Comparison of ENCODE assay signal across 24 cellular contexts in genomic region chr13:61423879-61424278, GRCh38. TPM values are rescaled to one million over a fixed set of nuclear protein-coding genes. Genes with fewer than 3 reads are reported as not detected.
DNase-seq lines count a peak whose midpoint lies in the region; ATAC-seq, FAIRE-seq and TF ChIP-seq lines count a peak whose summit lies in the region.
"Had no signal": no experiment of that assay in that cellular context is flagged by ENCODE, and none has a peak within 500 bp of the region (broad histone marks: within the 10 kb centered on the region; RNA-seq: fewer than 3 reads in every experiment).

No MANE protein-coding gene starts in this region.

- H3K27ac ChIP-seq in left lung, result no peak overlapping the region
- no peak overlapping the region for H3K27ac ChIP-seq in aorta (ENCODE audit: low read depth in 1 of 2, low read length in 2 of 2)
- H3K27ac ChIP-seq: A549, GM23248 had no signal

- H3K4me1 ChIP-seq in left lung (no peaks in the 10 kb centered on the region), aorta (ENCODE audit: control insufficient read depth in 1 of 2, insufficient read depth in 2 of 2, low read length in 2 of 2) (peaks cover 0 to 4% of the 10 kb centered on the region in 2 donors)
- H3K4me1 ChIP-seq: A549 had no signal

- H3K27me3 ChIP-seq in bronchial epithelial cell (ENCODE audit: control insufficient read depth, insufficient read depth, low read length) (no peaks in the 10 kb centered on the region), left lung (no peaks in the 10 kb centered on the region), aorta (ENCODE audit: control insufficient read depth in 1 of 2, insufficient read depth in 2 of 2, low read length in 1 of 2) (no peaks in the 10 kb centered on the region)

- DNase-seq in Ammon's horn (ENCODE audit: low spot score) (peak; percentile 38), bronchial epithelial cell (ENCODE audit: low read depth) (peak; percentile 1), left lung (no peak), aorta (no peak), NCI-H2107 treated with DMSO at 0.1 percent for 48 hours (lab: John Stamatoyannopoulos, UW; ENCODE audit: unreplicated experiment) (no peak), iPS-NIHi11 (ENCODE audit: low spot score) (no peak)
- DNase-seq: 8988T; ACHN; AML-193; C1 segment of cervical spinal cord; Calu3; CD4-positive, alpha-beta memory T cell; COR-L47; DMS53; DND-41; GM23248; H7; HCEC 1CT had no signal

- intact Hi-C loops in left lung (cut with DNase I) (no loop called here), aorta (cut with DNase I) (no loop called here)

- no peaks in the 10 kb centered on the region for H3K36me3 ChIP-seq in bronchial epithelial cell (ENCODE audit: control insufficient read depth, insufficient read depth, low read length)
- H3K36me3 ChIP-seq in left lung, result no peaks in the 10 kb centered on the region
- no peaks in the 10 kb centered on the region for H3K36me3 ChIP-seq in aorta (ENCODE audit: control insufficient read depth in 1 of 2, insufficient read depth in 2 of 2, low read length in 1 of 2)

- H3K9me3 ChIP-seq in left lung (no peaks in the 10 kb centered on the region), aorta (ENCODE audit: control insufficient read depth, low read length) (no peaks in the 10 kb centered on the region)
- H3K9me3 ChIP-seq: A549 had no signal

- no peak for FAIRE-seq in bronchial epithelial cell (lab: Jason Lieb, UNC)
- FAIRE-seq: A549, G401.6, GM12892, H1 had no signal

- ATAC-seq in left lung (peak; percentile 35), aorta (ENCODE audit: low FRiP score) (peak; percentile 65), GM21619 (IDR thresholded peaks at IDR 0.05; ENCODE audit: unreplicated experiment) (no peak)
- ATAC-seq: A549 had no signal

- 72 to 86% methylated on average over 1 of the region's 1 CpG for WGBS in aorta, 2 donors

- TF ChIP-seq CTCF in bronchial epithelial cell (IDR thresholded peaks at IDR 0.05; ENCODE audit: insufficient read depth, low read length, severe bottlenecking), result no peak
- no peak for TF ChIP-seq CTCF in left lung (IDR thresholded peaks at IDR 0.05)

- H3K4me3 ChIP-seq in bronchial epithelial cell (ENCODE audit: low read depth, low read length), result no peak overlapping the region
- H3K4me3 ChIP-seq in left lung, result no peak overlapping the region
- H3K4me3 ChIP-seq in aorta (ENCODE audit: low read length in 2 of 2), result no peak overlapping the region
- H3K4me3 ChIP-seq: A549, GM23248 had no signal

RNA-seq across cellular contexts. Expression of gene PCDH20, which starts 8.2 kb away (rescaled TPM):
- 0.26 and 0.38 TPM in 2 replicates for total RNA-seq in bronchial epithelial cell
- total RNA-seq in left lung, result 10 to 100 TPM in 1 of 2 donors, 1 to 10 TPM in 1; 2.7 to 32.7 TPM
- total RNA-seq in aorta, result 10 to 100 TPM in 1 of 2 donors, 1 to 10 TPM in 1; 5.4 to 30.1 TPM
- polyA plus RNA-seq in aorta, result 1 to 10 TPM in 1 of 2 donors, under 1 TPM in 1; 0.67 to 1.5 TPM
- total RNA-seq: Calu3; CD4-positive, alpha-beta memory T cell had no signal
- polyA plus RNA-seq: BJ; CD4-positive, alpha-beta memory T cell; GM23248 had no signal

Comparison
In these comparisons a context has a peak if more than half of its experiments do, and no peak if none do; other contexts are left out.
1. DNase-seq: peak in Ammon's horn (single experiment) and bronchial epithelial cell (single experiment); none in left lung (0 of 2), aorta (0 of 2), NCI-H2107 treated with DMSO at 0.1 percent for 48 hours (single experiment) and iPS-NIHi11 (single experiment).